Comparison of ENCODE assay signal across 1 cellular context in genomic region chr1:179877586-179878265, GRCh38.
TF ChIP-seq lines count a peak whose summit lies in the region.

TOR1AIP2 (minus strand) TSS chr1:179877803; CDS start chr1:179852665, 25,138 bp downstream.

TF ChIP-seq in HepG2, 621 proteins besides CTCF, POLR2A, EP300 and RAD21 (continued from another document):
- TF ChIP-seq GRHL1 (CRISPR knock-in tag; conservative IDR thresholded peaks at IDR 0.05) (no peak), HDAC1 (CRISPR knock-in tag; IDR thresholded peaks at IDR 0.05) (0 out of 2 replicates have a peak, but pooled peaks have one; percentile 23), GTF3A (CRISPR knock-in tag; conservative IDR thresholded peaks at IDR 0.05) (no peak), BRD4 (CRISPR knock-in tag; IDR thresholded peaks at IDR 0.05) (no peak), RNF219 (CRISPR knock-in tag; IDR thresholded peaks at IDR 0.05) (no peak), ZNF468 (CRISPR knock-in tag; IDR thresholded peaks at IDR 0.05) (no peak), ISX (CRISPR knock-in tag; conservative IDR thresholded peaks at IDR 0.05) (no peak), GLI4 (CRISPR knock-in tag; IDR thresholded peaks at IDR 0.05; ENCODE audit: borderline replicate concordance) (no peak), ZBTB39 (CRISPR knock-in tag; IDR thresholded peaks at IDR 0.05) (no peak), ZNF883 (CRISPR knock-in tag; IDR thresholded peaks at IDR 0.05; ENCODE audit: not compliant biosample characterization) (no peak), NAIF1 (CRISPR knock-in tag; IDR thresholded peaks at IDR 0.05; ENCODE audit: borderline replicate concordance) (no peak), NR0B2 (CRISPR knock-in tag; IDR thresholded peaks at IDR 0.05) (no peak), U2AF1 (optimal IDR thresholded peaks at IDR 0.05; ENCODE audit: low read depth, low read length) (no peak), SATB2 (CRISPR knock-in tag; IDR thresholded peaks at IDR 0.05) (no peak), SRF (IDR thresholded peaks at IDR 0.05; ENCODE audit: low read depth, low read length) (no peak), MAFG (CRISPR knock-in tag; IDR thresholded peaks at IDR 0.05) (no peak), KIAA2018 (CRISPR knock-in tag; IDR thresholded peaks at IDR 0.05; ENCODE audit: borderline replicate concordance) (no peak), ATF1 (CRISPR knock-in tag; IDR thresholded peaks at IDR 0.05) (peak; percentile 81), SNRNP70 (IDR thresholded peaks at IDR 0.05; ENCODE audit: low read depth, low read length) (no peak), ZNF160 (CRISPR knock-in tag; IDR thresholded peaks at IDR 0.05) (no peak), CC2D1A (CRISPR knock-in tag; IDR thresholded peaks at IDR 0.05) (no peak), ZNF329 (CRISPR knock-in tag; IDR thresholded peaks at IDR 0.05; ENCODE audit: low read depth) (no peak), SIX1 (CRISPR knock-in tag; IDR thresholded peaks at IDR 0.05; ENCODE audit: borderline replicate concordance) (no peak), TBX2 (CRISPR knock-in tag; IDR thresholded peaks at IDR 0.05; ENCODE audit: borderline replicate concordance) (no peak), SUZ12 (IDR thresholded peaks at IDR 0.05; ENCODE audit: low read depth, low read length) (peak; percentile 71)
TF ChIP-seq in HepG2: peak in this region for 119.
